29 cellular contexts compared by ENCODE assay signal in genomic region chr16:87421369-87421912, GRCh38.
"Had no signal": no experiment of that assay in that cellular context is flagged by ENCODE, and none has a peak within 500 bp of the region (broad histone marks: within the 10 kb centered on the region; RNA-seq: fewer than 3 reads in every experiment).

No MANE protein-coding gene starts in this region.

- H3K9me3 Mint-ChIP-seq: naive thymus-derived CD4-positive, alpha-beta T cell; neural progenitor cell; stimulated activated naive CD8-positive, alpha-beta T cell treated with anti-CD3 and anti-CD28 coated beads, Interleukin-15, amount 100 ng/mL, for 72 hours had no signal

- H3K27me3 ChIP-seq: dorsolateral prefrontal cortex, gastrocnemius medialis, hepatocyte, left lung, neural progenitor cell, right atrium auricular region, suprapubic skin, transverse colon had no signal

- FAIRE-seq: colon, islet of Langerhans had no signal

- H3K79me2 ChIP-seq: hepatocyte had no signal

- DNase-seq: effector CD4-positive, alpha-beta T cell; foreskin fibroblast; gastrocnemius medialis; left cardiac atrium; left lung; mammary epithelial cell; mesendoderm; midbrain; naive thymus-derived CD4-positive, alpha-beta T cell; nucleus accumbens; stimulated activated CD4-positive, alpha-beta T cell treated with anti-CD3 and anti-CD28 coated beads, Interleukin-12 subunit alpha, Interleukin-12 subunit beta, amount 100 ng/mL, for 4 hours; stimulated activated CD4-positive, alpha-beta T cell treated with anti-CD3 and anti-CD28 coated beads, Interleukin-1b, Interleukin-23, amount 100 ng/mL, for 48 hours; stimulated activated CD4-positive, alpha-beta T cell treated with anti-CD3 and anti-CD28 coated beads, Interleukin-4, amount 100 ng/mL, for 1 hour; stimulated activated CD8-positive, alpha-beta memory T cell treated with anti-CD3 and anti-CD28 coated beads, Interleukin-4, amount 100 ng/mL, for 48 hours; stimulated activated naive CD4-positive, alpha-beta T cell; stimulated activated naive CD8-positive, alpha-beta T cell treated with anti-CD3 and anti-CD28 coated beads, Interleukin-15, amount 100 ng/mL, for 72 hours; transverse colon had no signal

- H3K27ac ChIP-seq: dorsolateral prefrontal cortex, epithelial cell of prostate, gastrocnemius medialis, hepatocyte, left lung, neural progenitor cell, prostate gland, right atrium auricular region, suprapubic skin, transverse colon had no signal

- H3K4me1 ChIP-seq: gastrocnemius medialis, left lung, prostate gland, right atrium auricular region, suprapubic skin had no signal

- H3K9me3 ChIP-seq: gastrocnemius medialis, left lung, prostate gland, right atrium auricular region, suprapubic skin, transverse colon had no signal

- ATAC-seq: gastrocnemius medialis; left cardiac atrium; left lung; naive thymus-derived CD4-positive, alpha-beta T cell; sciatic nerve; stimulated activated naive CD8-positive, alpha-beta T cell treated with anti-CD3 and anti-CD28 coated beads, Interleukin-15, amount 100 ng/mL, for 72 hours had no signal

- H3K4me1 Mint-ChIP-seq: nephron; stimulated activated naive CD8-positive, alpha-beta T cell treated with anti-CD3 and anti-CD28 coated beads, Interleukin-15, amount 100 ng/mL, for 72 hours had no signal

- H3K9ac ChIP-seq: neural progenitor cell had no signal

- H3K27me3 Mint-ChIP-seq: naive thymus-derived CD4-positive, alpha-beta T cell; stimulated activated naive CD8-positive, alpha-beta T cell treated with anti-CD3 and anti-CD28 coated beads, Interleukin-15, amount 100 ng/mL, for 72 hours had no signal

- H3K27ac Mint-ChIP-seq: nephron, neural progenitor cell had no signal

- H3K4me3 Mint-ChIP-seq: naive thymus-derived CD4-positive, alpha-beta T cell; nephron; neural progenitor cell; stimulated activated naive CD8-positive, alpha-beta T cell treated with anti-CD3 and anti-CD28 coated beads, Interleukin-15, amount 100 ng/mL, for 72 hours had no signal

- H3K4me3 ChIP-seq: dorsolateral prefrontal cortex, gastrocnemius medialis, hepatocyte, left lung, neural progenitor cell, prostate gland, right atrium auricular region, smooth muscle cell, suprapubic skin, transverse colon had no signal

- H3K36me3 ChIP-seq: neural progenitor cell had no signal

- H3K4me2 ChIP-seq: hepatocyte, neural progenitor cell, smooth muscle cell had no signal

- H2AFZ ChIP-seq: hepatocyte, neural progenitor cell had no signal
